Comparison of ENCODE assay signal across 1 cellular context in the genomic region with DNA sequence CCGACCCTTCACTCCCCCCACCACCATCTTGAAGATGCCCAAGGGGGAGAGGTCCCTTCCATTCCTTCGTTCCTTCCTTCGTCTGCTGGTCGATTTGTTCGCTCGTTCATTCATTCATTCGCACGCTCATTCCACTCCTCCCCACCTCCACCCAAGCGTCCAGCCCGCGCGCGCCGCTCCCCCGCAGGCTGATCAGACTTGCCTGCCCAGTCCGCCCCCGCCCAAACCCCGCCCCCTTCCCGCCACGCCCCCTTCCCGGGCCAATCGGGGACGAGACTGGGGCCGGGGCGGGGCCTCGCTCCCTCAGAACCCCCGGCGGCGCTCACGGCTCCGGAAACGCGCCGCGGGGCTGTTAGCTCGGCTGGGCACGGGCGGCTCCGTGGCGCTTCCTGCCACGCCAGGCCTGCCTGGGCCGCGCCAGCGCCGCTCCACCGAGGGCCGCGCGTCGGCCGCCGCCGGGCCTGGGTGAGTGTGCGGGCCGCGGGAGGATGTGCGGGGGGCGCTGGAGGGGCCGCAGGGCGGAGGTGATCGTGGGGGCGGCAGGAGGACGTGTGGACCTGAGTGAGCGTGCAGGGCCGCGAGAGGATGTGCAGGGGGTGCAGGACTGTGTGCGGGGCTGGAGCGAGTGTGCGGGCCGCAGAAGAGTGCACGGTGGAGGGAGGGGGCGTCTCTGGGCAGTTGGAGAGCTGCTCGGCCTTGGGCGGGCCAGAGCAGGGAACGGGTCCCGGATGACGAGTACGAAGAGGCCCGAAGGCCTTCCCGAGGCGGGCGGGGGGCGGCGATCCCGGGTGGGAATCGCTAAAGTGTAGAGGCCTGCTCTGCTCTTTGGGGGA.
TF ChIP-seq lines count a peak whose summit lies in the region.

Gene ZNF275, plus strand, starts transcription at position 333 of the 833 bp plus-strand sequence. CDS start 2,527 bp downstream, outside the sequence.

TF ChIP-seq in HEK293, 187 proteins besides CTCF, POLR2A, EP300 and RAD21 (continued from another document and continues in another):
- no peak for TF ChIP-seq ZNF16 (tag by site-specific recombination; IDR thresholded peaks at IDR 0.05; ENCODE audit: low read depth)
- TF ChIP-seq, protein P1, sequence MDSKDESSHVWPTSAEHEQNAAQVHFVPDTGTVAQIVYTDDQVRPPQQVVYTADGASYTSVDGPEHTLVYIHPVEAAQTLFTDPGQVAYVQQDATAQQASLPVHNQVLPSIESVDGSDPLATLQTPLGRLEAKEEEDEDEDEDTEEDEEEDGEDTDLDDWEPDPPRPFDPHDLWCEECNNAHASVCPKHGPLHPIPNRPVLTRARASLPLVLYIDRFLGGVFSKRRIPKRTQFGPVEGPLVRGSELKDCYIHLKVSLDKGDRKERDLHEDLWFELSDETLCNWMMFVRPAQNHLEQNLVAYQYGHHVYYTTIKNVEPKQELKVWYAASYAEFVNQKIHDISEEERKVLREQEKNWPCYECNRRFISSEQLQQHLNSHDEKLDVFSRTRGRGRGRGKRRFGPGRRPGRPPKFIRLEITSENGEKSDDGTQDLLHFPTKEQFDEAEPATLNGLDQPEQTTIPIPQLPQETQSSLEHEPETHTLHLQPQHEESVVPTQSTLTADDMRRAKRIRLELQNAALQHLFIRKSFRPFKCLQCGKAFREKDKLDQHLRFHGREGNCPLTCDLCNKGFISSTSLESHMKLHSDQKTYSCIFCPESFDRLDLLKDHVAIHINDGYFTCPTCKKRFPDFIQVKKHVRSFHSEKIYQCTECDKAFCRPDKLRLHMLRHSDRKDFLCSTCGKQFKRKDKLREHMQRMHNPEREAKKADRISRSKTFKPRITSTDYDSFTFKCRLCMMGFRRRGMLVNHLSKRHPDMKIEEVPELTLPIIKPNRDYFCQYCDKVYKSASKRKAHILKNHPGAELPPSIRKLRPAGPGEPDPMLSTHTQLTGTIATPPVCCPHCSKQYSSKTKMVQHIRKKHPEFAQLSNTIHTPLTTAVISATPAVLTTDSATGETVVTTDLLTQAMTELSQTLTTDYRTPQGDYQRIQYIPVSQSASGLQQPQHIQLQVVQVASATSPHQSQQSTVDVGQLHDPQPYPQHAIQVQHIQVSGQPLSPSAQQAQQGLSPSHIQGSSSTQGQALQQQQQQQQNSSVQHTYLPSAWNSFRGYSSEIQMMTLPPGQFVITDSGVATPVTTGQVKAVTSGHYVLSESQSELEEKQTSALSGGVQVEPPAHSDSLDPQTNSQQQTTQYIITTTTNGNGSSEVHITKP (tag by site-specific recombination; IDR thresholded peaks at IDR 0.05), result peak; percentile 78
- TF ChIP-seq ZNF621 (tag by site-specific recombination; IDR thresholded peaks at IDR 0.05), result no peak
- no peak for TF ChIP-seq ZNF530 (tag by site-specific recombination; IDR thresholded peaks at IDR 0.05; ENCODE audit: low read depth)
- TF ChIP-seq ZNF791 (tag by site-specific recombination; IDR thresholded peaks at IDR 0.05), result no peak
- no peak for TF ChIP-seq ZBTB48 (tag by site-specific recombination; IDR thresholded peaks at IDR 0.05)
- no peak for TF ChIP-seq ZNF175 (tag by site-specific recombination; IDR thresholded peaks at IDR 0.05)
- TF ChIP-seq ZNF768 (tag by site-specific recombination; IDR thresholded peaks at IDR 0.05), result no peak
- peak; percentile 54; the same call in 1 of the 2 replicates for TF ChIP-seq EGR2 (tag by site-specific recombination; IDR thresholded peaks at IDR 0.05; ENCODE audit: low read depth)
- TF ChIP-seq MYNN (tag by site-specific recombination; IDR thresholded peaks at IDR 0.05; ENCODE audit: borderline replicate concordance), result no peak
- TF ChIP-seq ZNF660 (tag by site-specific recombination; IDR thresholded peaks at IDR 0.05), result 0 out of 2 replicates have a peak, but pooled peaks have one; percentile 53
- peak; percentile 51 for TF ChIP-seq ZXDB (tag by site-specific recombination; IDR thresholded peaks at IDR 0.05)
- TF ChIP-seq ZNF311 (tag by site-specific recombination; IDR thresholded peaks at IDR 0.05; ENCODE audit: borderline replicate concordance), result no peak
- no peak for TF ChIP-seq ZFP41 (tag by site-specific recombination; IDR thresholded peaks at IDR 0.05; ENCODE audit: borderline replicate concordance)
- TF ChIP-seq ZNF423 (tag by site-specific recombination; IDR thresholded peaks at IDR 0.05), result no peak
- no peak for TF ChIP-seq HOXC10 (CRISPR knock-in tag; IDR thresholded peaks at IDR 0.05)
- no peak for TF ChIP-seq ATF2 (tag by site-specific recombination; IDR thresholded peaks at IDR 0.05; ENCODE audit: low read depth)
- no peak for TF ChIP-seq ZBTB7A (tag by site-specific recombination; IDR thresholded peaks at IDR 0.05; ENCODE audit: low read depth)
- no peak for TF ChIP-seq ZNF140 (tag by site-specific recombination; IDR thresholded peaks at IDR 0.05)
- TF ChIP-seq ZNF292 (tag by site-specific recombination; IDR thresholded peaks at IDR 0.05; ENCODE audit: borderline replicate concordance, low read depth), result no peak
- no peak for TF ChIP-seq ZNF426 (tag by site-specific recombination; IDR thresholded peaks at IDR 0.05)
- no peak for TF ChIP-seq ZBTB6 (tag by site-specific recombination; IDR thresholded peaks at IDR 0.05)
- peak; percentile 29; the same call in 1 of the 2 replicates for TF ChIP-seq ZNF398 (tag by site-specific recombination; IDR thresholded peaks at IDR 0.05)
- no peak for TF ChIP-seq IKZF3 (tag by site-specific recombination; IDR thresholded peaks at IDR 0.05)
- TF ChIP-seq ZNF248 (tag by site-specific recombination; IDR thresholded peaks at IDR 0.05), result no peak
- TF ChIP-seq OVOL3 (tag by site-specific recombination; IDR thresholded peaks at IDR 0.05), result no peak
- 0 out of 2 replicates have a peak, but pooled peaks have one; percentile 30 for TF ChIP-seq KLF8 (tag by site-specific recombination; IDR thresholded peaks at IDR 0.05)
- TF ChIP-seq ZNF341 (tag by site-specific recombination; IDR thresholded peaks at IDR 0.05; ENCODE audit: low read depth), result peak; percentile 89
- TF ChIP-seq ZBTB44 (tag by site-specific recombination; IDR thresholded peaks at IDR 0.05), result no peak
- TF ChIP-seq, protein P2, sequence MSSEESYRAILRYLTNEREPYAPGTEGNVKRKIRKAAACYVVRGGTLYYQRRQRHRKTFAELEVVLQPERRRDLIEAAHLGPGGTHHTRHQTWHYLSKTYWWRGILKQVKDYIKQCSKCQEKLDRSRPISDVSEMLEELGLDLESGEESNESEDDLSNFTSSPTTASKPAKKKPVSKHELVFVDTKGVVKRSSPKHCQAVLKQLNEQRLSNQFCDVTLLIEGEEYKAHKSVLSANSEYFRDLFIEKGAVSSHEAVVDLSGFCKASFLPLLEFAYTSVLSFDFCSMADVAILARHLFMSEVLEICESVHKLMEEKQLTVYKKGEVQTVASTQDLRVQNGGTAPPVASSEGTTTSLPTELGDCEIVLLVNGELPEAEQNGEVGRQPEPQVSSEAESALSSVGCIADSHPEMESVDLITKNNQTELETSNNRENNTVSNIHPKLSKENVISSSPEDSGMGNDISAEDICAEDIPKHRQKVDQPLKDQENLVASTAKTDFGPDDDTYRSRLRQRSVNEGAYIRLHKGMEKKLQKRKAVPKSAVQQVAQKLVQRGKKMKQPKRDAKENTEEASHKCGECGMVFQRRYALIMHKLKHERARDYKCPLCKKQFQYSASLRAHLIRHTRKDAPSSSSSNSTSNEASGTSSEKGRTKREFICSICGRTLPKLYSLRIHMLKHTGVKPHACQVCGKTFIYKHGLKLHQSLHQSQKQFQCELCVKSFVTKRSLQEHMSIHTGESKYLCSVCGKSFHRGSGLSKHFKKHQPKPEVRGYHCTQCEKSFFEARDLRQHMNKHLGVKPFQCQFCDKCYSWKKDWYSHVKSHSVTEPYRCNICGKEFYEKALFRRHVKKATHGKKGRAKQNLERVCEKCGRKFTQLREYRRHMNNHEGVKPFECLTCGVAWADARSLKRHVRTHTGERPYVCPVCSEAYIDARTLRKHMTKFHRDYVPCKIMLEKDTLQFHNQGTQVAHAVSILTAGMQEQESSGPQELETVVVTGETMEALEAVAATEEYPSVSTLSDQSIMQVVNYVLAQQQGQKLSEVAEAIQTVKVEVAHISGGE (tag by site-specific recombination; conservative IDR thresholded peaks at IDR 0.05; ENCODE audit: low read depth), result peak; percentile 43; the same call in 1 of the 2 replicates
- TF ChIP-seq KLF16 (tag by site-specific recombination; IDR thresholded peaks at IDR 0.05), result peak; percentile 55; the same call in 1 of the 2 replicates
- no peak for TF ChIP-seq ZNF146 (tag by site-specific recombination; IDR thresholded peaks at IDR 0.05)
- TF ChIP-seq KLF9 (tag by site-specific recombination; IDR thresholded peaks at IDR 0.05; ENCODE audit: low read depth), result peak; percentile 35
- TF ChIP-seq ZBTB26 (tag by site-specific recombination; optimal IDR thresholded peaks at IDR 0.05), result peak; percentile 78
- TF ChIP-seq ZNF513 (tag by site-specific recombination; IDR thresholded peaks at IDR 0.05), result no peak
- no peak for TF ChIP-seq SCRT1 (tag by site-specific recombination; IDR thresholded peaks at IDR 0.05; ENCODE audit: borderline replicate concordance)
- TF ChIP-seq ZNF777 (tag by site-specific recombination; IDR thresholded peaks at IDR 0.05; ENCODE audit: borderline replicate concordance), result no peak
- no peak for TF ChIP-seq ZNF223 (tag by site-specific recombination; IDR thresholded peaks at IDR 0.05)
- TF ChIP-seq ZNF830 (tag by site-specific recombination; IDR thresholded peaks at IDR 0.05; ENCODE audit: low read depth), result no peak
- TF ChIP-seq ZNF571 (tag by site-specific recombination; IDR thresholded peaks at IDR 0.05), result no peak
- TF ChIP-seq ZNF416 (tag by site-specific recombination; IDR thresholded peaks at IDR 0.05), result no peak
- TF ChIP-seq ZNF211 (tag by site-specific recombination; IDR thresholded peaks at IDR 0.05; ENCODE audit: low read depth), result no peak
- peak; percentile 44; the same call in 1 of the 2 replicates for TF ChIP-seq ZNF596 (tag by site-specific recombination; IDR thresholded peaks at IDR 0.05)
- TF ChIP-seq ZIC2 (tag by site-specific recombination; IDR thresholded peaks at IDR 0.05), result no peak
- no peak for TF ChIP-seq ZNF707 (tag by site-specific recombination; IDR thresholded peaks at IDR 0.05)
- peak; percentile 37; the same call in 1 of the 2 replicates for TF ChIP-seq GLIS1 (tag by site-specific recombination; IDR thresholded peaks at IDR 0.05)
- no peak for TF ChIP-seq ZNF670 (tag by site-specific recombination; IDR thresholded peaks at IDR 0.05; ENCODE audit: low read depth)
